Comparison of ENCODE assay signal across 17 cellular contexts in genomic region chr13:29006359-29006850, GRCh38.
DNase-seq lines count a peak whose midpoint lies in the region; ATAC-seq, FAIRE-seq and TF ChIP-seq lines count a peak whose summit lies in the region.
"Had no signal": no experiment of that assay in that cellular context is flagged by ENCODE, and none has a peak within 500 bp of the region (broad histone marks: within the 10 kb centered on the region; RNA-seq: fewer than 3 reads in every experiment).

No MANE protein-coding gene starts in this region.

- H3K9me3 ChIP-seq in right cardiac atrium (ENCODE audit: control insufficient read depth, low read length) (no peaks in the 10 kb centered on the region), H9 (ENCODE audit: control insufficient read depth, low read depth, low read length) (no peaks in the 10 kb centered on the region), H1 (ENCODE audit: insufficient read depth in 2 of 2, low read depth in 1 of 2, low read length in 1 of 2) (no peaks in the 10 kb centered on the region)
- H3K9me3 ChIP-seq: BLaER1 treated with 17β-estradiol and CSF1 and Interleukin-3, amounts not matched to agents 10 nM and 100 nM had no signal

- H3K27ac ChIP-seq in right cardiac atrium (ENCODE audit: low read length) (no peak overlapping the region), H9 (ENCODE audit: insufficient read length, low read depth, low read length) (no peak overlapping the region), H1 (ENCODE audit: low read depth, low read length) (no peak overlapping the region), mesendoderm (ENCODE audit: low read depth, low read length) (no peak overlapping the region)
- H3K27ac ChIP-seq: BLaER1 treated with 17β-estradiol and CSF1 and Interleukin-3, amounts not matched to agents 10 nM and 100 nM had no signal

- ATAC-seq in Right ventricle myocardium superior (ENCODE audit: poor library complexity) (peak; percentile 75), right cardiac atrium (no peak)
- ATAC-seq: CD8-positive, alpha-beta T cell had no signal

- H4K20me1 ChIP-seq in H9 (ENCODE audit: control insufficient read depth, insufficient read depth, insufficient read length) (no peaks in the 10 kb centered on the region), H1 (replicated peaks in 1 of 2; ENCODE audit: control insufficient read depth in 1 of 2, insufficient read depth in 2 of 2, low read length in 2 of 2) (no peaks in the 10 kb centered on the region)
- H4K20me1 ChIP-seq: BLaER1 treated with 17β-estradiol and CSF1 and Interleukin-3, amounts not matched to agents 10 nM and 100 nM had no signal

- no peaks in the 10 kb centered on the region for H3K4me1 ChIP-seq in right cardiac atrium (ENCODE audit: control insufficient read depth, insufficient read depth, low read length)
- H3K4me1 ChIP-seq in H9 (ENCODE audit: insufficient read depth, low read length), result no peaks in the 10 kb centered on the region
- H3K4me1 ChIP-seq in H1 (replicated peaks in 1 of 4; ENCODE audit: control insufficient read depth in 3 of 4, insufficient read depth in 4 of 4, low read length in 3 of 4), result no peaks in the 10 kb centered on the region
- peaks cover 7% of the 10 kb centered on the region for H3K4me1 ChIP-seq in mesendoderm (ENCODE audit: control insufficient read depth, low read depth, low read length)
- H3K4me1 ChIP-seq: BLaER1 treated with 17β-estradiol and CSF1 and Interleukin-3, amounts not matched to agents 10 nM and 100 nM had no signal

- no peaks in the 10 kb centered on the region for H3K79me1 ChIP-seq in H9 (ENCODE audit: insufficient read depth, low read depth, low read length, poor library complexity, severe bottlenecking)
- no peaks in the 10 kb centered on the region for H3K79me1 ChIP-seq in H1 (ENCODE audit: low read depth, low read length)
- H3K79me1 ChIP-seq in mesendoderm (ENCODE audit: low read length), result no peaks in the 10 kb centered on the region

- H3K4ac ChIP-seq in H9 (ENCODE audit: low read depth, low read length) (no peak overlapping the region), H1 (replicated peaks; ENCODE audit: insufficient read length, low read depth, low read length) (no peak overlapping the region), mesendoderm (ENCODE audit: low read depth, low read length) (no peak overlapping the region)

- TF ChIP-seq EP300 in H1 (IDR thresholded peaks at IDR 0.05; ENCODE audit: borderline replicate concordance in 1 of 2, low read depth in 2 of 2, low read length in 2 of 2), result no peak

- H3K79me2 ChIP-seq in H9 (ENCODE audit: insufficient read depth, low read length), result no peaks in the 10 kb centered on the region
- H3K79me2 ChIP-seq in H1 (ENCODE audit: control insufficient read depth in 1 of 2, insufficient read depth in 2 of 2, low read length in 2 of 2), result no peaks in the 10 kb centered on the region
- no peaks in the 10 kb centered on the region for H3K79me2 ChIP-seq in mesendoderm (ENCODE audit: control insufficient read depth, insufficient read depth, low read length)

- no peak overlapping the region for H4K5ac ChIP-seq in H9 (ENCODE audit: insufficient read length, low read depth, low read length)
- H4K5ac ChIP-seq in H1 (ENCODE audit: insufficient read length, low read depth, low read length), result no peak overlapping the region
- no peak overlapping the region for H4K5ac ChIP-seq in mesendoderm (ENCODE audit: low read length)

- H3K23ac ChIP-seq in H9 (ENCODE audit: insufficient read length, low read depth, low read length), result no peak overlapping the region
- no peak overlapping the region for H3K23ac ChIP-seq in H1 (ENCODE audit: insufficient read length)
- peak overlapping the region; percentile 33 for H3K23ac ChIP-seq in mesendoderm (ENCODE audit: low read length)

- H3K9ac ChIP-seq in H9 (ENCODE audit: extremely low read depth, insufficient read length, low read length) (no peak overlapping the region), H1 (replicated peaks in 1 of 4; ENCODE audit: extremely low read depth in 1 of 4, low read depth in 3 of 4, low read length in 3 of 4) (no peak overlapping the region), mesendoderm (ENCODE audit: low read length) (no peak overlapping the region)
- H3K9ac ChIP-seq: BLaER1 treated with 17β-estradiol and CSF1 and Interleukin-3, amounts not matched to agents 10 nM and 100 nM had no signal

- TF ChIP-seq RAD21 in H1 (IDR thresholded peaks at IDR 0.05 in 1 of 2, conservative IDR thresholded peaks at IDR 0.05 in 1 of 2; ENCODE audit: low read depth in 2 of 2, low read length in 2 of 2), result no peak

- CTCF ChIA-PET in H1 (lab: Charles Lee; ENCODE audit: partially characterized antibody), result no interaction called here

- no peaks in the 10 kb centered on the region for H3K36me3 Mint-ChIP-seq in H9 (ENCODE audit: insufficient read depth in 1 of 3, low read depth in 3 of 3)
- H3K36me3 Mint-ChIP-seq: CD8-positive, alpha-beta T cell had no signal

- H2BK15ac ChIP-seq in H9 (ENCODE audit: low read depth, low read length) (no peak overlapping the region), H1 (ENCODE audit: low read length) (no peak overlapping the region), mesendoderm (replicated peaks; ENCODE audit: low read depth) (no peak overlapping the region)

- H2AK5ac ChIP-seq in H9 (ENCODE audit: insufficient read length, low read length) (no peak overlapping the region), H1 (ENCODE audit: low read depth, low read length) (no peak overlapping the region), mesendoderm (ENCODE audit: low read length) (no peak overlapping the region)

- H3K9me3 Mint-ChIP-seq in H9, result no peaks in the 10 kb centered on the region
- H3K9me3 Mint-ChIP-seq: CD8-positive, alpha-beta T cell had no signal

- peaks cover 17 to 27% of the 10 kb centered on the region in 2 experiments for H3K4me1 Mint-ChIP-seq in H9
- H3K4me1 Mint-ChIP-seq: B cell had no signal

- H2AFZ ChIP-seq in H9 (ENCODE audit: low read length) (no peak overlapping the region), H1 (ENCODE audit: low read length) (0 out of 2 replicates have a peak overlapping the region, but pooled peaks have one; percentile 60)

- H3K4me2 ChIP-seq in H9 (ENCODE audit: insufficient read depth, insufficient read length, low read length) (no peak overlapping the region), H1 (ENCODE audit: insufficient read depth in 1 of 2, low read depth in 2 of 2, low read length in 2 of 2) (no peak overlapping the region), mesendoderm (ENCODE audit: low read length) (no peak overlapping the region)
- H3K4me2 ChIP-seq: BLaER1 treated with 17β-estradiol and CSF1 and Interleukin-3, amounts not matched to agents 10 nM and 100 nM had no signal

- no peak overlapping the region for H3T11ph ChIP-seq in H9 (ENCODE audit: low read length)

- intact Hi-C loops in Right ventricle myocardium superior (cut with DNase I), result no loop called here
- intact Hi-C loops in right cardiac atrium (cut with DNase I), result no loop called here

- no peak for FAIRE-seq in H1 (lab: Jason Lieb, UNC)

- TF ChIP-seq CTCF in H9 (conservative IDR thresholded peaks at IDR 0.05), result no peak
- TF ChIP-seq CTCF in H1 (IDR thresholded peaks at IDR 0.05; ENCODE audit: control extremely low read depth in 1 of 3, insufficient read depth in 1 of 3, low read depth in 1 of 3, low read length in 3 of 3), result no peak

- DNase-seq in Right ventricle myocardium superior (no peak), right cardiac atrium (no peak), H9 (no peak), H1 (ENCODE audit: low read depth in 1 of 2, low spot score in 2 of 2) (no peak), mesendoderm (peak; percentile 85), HuH-7.5 (ENCODE audit: low spot score) (no peak), Ammon's horn (ENCODE audit: low spot score) (no peak)
- DNase-seq in stimulated activated naive CD4-positive, alpha-beta T cell (lab: John Stamatoyannopoulos, UW), result no peak
- DNase-seq: 8988T; Calu3; CD8-positive, alpha-beta T cell; DMS79 treated with DMSO at 0.1 percent for 48 hours; GF-D8; HCEC 1CT; IMR-90 had no signal

- H3K14ac ChIP-seq in H9 (ENCODE audit: insufficient read depth, low read length), result no peak overlapping the region
- H3K14ac ChIP-seq in H1 (ENCODE audit: insufficient read length), result peak overlapping the region; percentile 69

- H3K56ac ChIP-seq in H9 (ENCODE audit: insufficient read length, low read depth, low read length) (no peak overlapping the region), H1 (replicated peaks; ENCODE audit: insufficient read length, low read depth, low read length) (no peak overlapping the region), mesendoderm (ENCODE audit: low read length) (no peak overlapping the region)

- no peak overlapping the region for H2BK120ac ChIP-seq in H9 (ENCODE audit: low read depth, low read length, poor library complexity, severe bottlenecking)
- no peak overlapping the region for H2BK120ac ChIP-seq in H1 (replicated peaks; ENCODE audit: low read depth, low read length)
- no peak overlapping the region for H2BK120ac ChIP-seq in mesendoderm (ENCODE audit: low read depth, low read length)

- H4K91ac ChIP-seq in H9 (ENCODE audit: insufficient read length, low read depth, low read length) (no peak overlapping the region), H1 (replicated peaks; ENCODE audit: insufficient read length, low read length) (no peak overlapping the region)

- H3K4me3 ChIP-seq in right cardiac atrium (ENCODE audit: low read length) (no peak overlapping the region), H1 (ENCODE audit: extremely low read depth in 1 of 4, insufficient read depth in 2 of 4, low read depth in 3 of 4, low read length in 4 of 4) (no peak overlapping the region), mesendoderm (ENCODE audit: low read length) (no peak overlapping the region)
- H3K4me3 ChIP-seq: BLaER1 treated with 17β-estradiol and CSF1 and Interleukin-3, amounts not matched to agents 10 nM and 100 nM had no signal

- POLR2A ChIA-PET in H1 (lab: Charles Lee; ENCODE audit: partially characterized antibody), result no interaction called here

- no peaks in the 10 kb centered on the region; the same call in 1 of the 2 replicates for H3K27me3 Mint-ChIP-seq in H9 (ENCODE audit: low read depth)

- no peak overlapping the region for H2BK20ac ChIP-seq in H9 (ENCODE audit: low read depth, low read length, poor library complexity, severe bottlenecking)
- H2BK20ac ChIP-seq in H1 (ENCODE audit: low read length), result no peak overlapping the region

- no peaks in the 10 kb centered on the region for H3K36me3 ChIP-seq in H1 (ENCODE audit: control insufficient read depth in 2 of 4, insufficient read depth in 4 of 4, low read length in 3 of 4)
- H3K36me3 ChIP-seq in mesendoderm (ENCODE audit: control insufficient read depth, insufficient read depth, low read length), result no peaks in the 10 kb centered on the region
- H3K36me3 ChIP-seq: BLaER1 treated with 17β-estradiol and CSF1 and Interleukin-3, amounts not matched to agents 10 nM and 100 nM had no signal

- H3K23me2 ChIP-seq in H9 (ENCODE audit: insufficient read length, low read depth, low read length, poor library complexity, severe bottlenecking), result no peaks in the 10 kb centered on the region
- no peaks in the 10 kb centered on the region for H3K23me2 ChIP-seq in H1 (ENCODE audit: low read depth, low read length)

- no peak overlapping the region for H2BK5ac ChIP-seq in H9 (ENCODE audit: insufficient read length, low read length)
- no peak overlapping the region for H2BK5ac ChIP-seq in H1 (ENCODE audit: low read depth, low read length)
- no peak overlapping the region for H2BK5ac ChIP-seq in mesendoderm (ENCODE audit: low read length)

- no peak for TF ChIP-seq POLR2A in H1 (IDR thresholded peaks at IDR 0.05; ENCODE audit: control extremely low read depth in 1 of 2, low read depth in 2 of 2, low read length in 2 of 2)

- H2BK12ac ChIP-seq in H9 (ENCODE audit: insufficient read length, low read depth, low read length) (no peak overlapping the region), H1 (ENCODE audit: low read depth, low read length) (no peak overlapping the region)

- no peak overlapping the region for H3K4me3 Mint-ChIP-seq in H9
- H3K4me3 Mint-ChIP-seq: B cell; CD8-positive, alpha-beta T cell had no signal

- 17% methylated on average over 2 of the region's 2 CpGs for WGBS in right cardiac atrium
- no CpG with 5 or more reads among the region's 2 CpGs for WGBS in H9 (ENCODE audit: extremely low coverage, insufficient read length, low lambda C conversion rate)
- WGBS in H1 (ENCODE audit: extremely low coverage in 1 of 2, insufficient coverage in 1 of 2, insufficient read length in 1 of 2, insufficient replicate concordance in 2 of 2, low coverage in 1 of 2, low lambda C conversion rate in 2 of 2, missing lambda C conversion rate in 1 of 2), 2 experiments, result 87% methylated on average over 2 of the region's 2 CpGs; no CpG with 5 or more reads in 1 of the 2 experiments
- WGBS in mesendoderm (ENCODE audit: extremely low coverage, insufficient coverage, low lambda C conversion rate), result no CpG with 5 or more reads among the region's 2 CpGs

- H3K27ac Mint-ChIP-seq in H9, result peak overlapping the region in 2 of 3 experiments; percentile 44 to 87; a peak in 2 of 7 replicates
- H3K27ac Mint-ChIP-seq: B cell; CD8-positive, alpha-beta T cell had no signal

- H3K27me3 ChIP-seq in right cardiac atrium (ENCODE audit: control insufficient read depth, insufficient read depth) (no peaks in the 10 kb centered on the region), H9 (ENCODE audit: insufficient read depth, low read length) (no peaks in the 10 kb centered on the region), H1 (replicated peaks in 1 of 4; ENCODE audit: control insufficient read depth in 3 of 4, extremely low read depth in 1 of 4, insufficient read depth in 3 of 4, low read length in 3 of 4) (no peaks in the 10 kb centered on the region), mesendoderm (ENCODE audit: insufficient read depth, low read length, poor library complexity) (no peaks in the 10 kb centered on the region)
- H3K27me3 ChIP-seq: BLaER1 treated with 17β-estradiol and CSF1 and Interleukin-3, amounts not matched to agents 10 nM and 100 nM had no signal

- H4K8ac ChIP-seq in H9 (replicated peaks; ENCODE audit: insufficient read length, low read depth, low read length) (no peak overlapping the region), H1 (ENCODE audit: extremely low read depth, insufficient read depth, low read length) (no peak overlapping the region), mesendoderm (ENCODE audit: low read depth, low read length) (no peak overlapping the region)

- H3K18ac ChIP-seq in H9 (ENCODE audit: insufficient read length, low read depth, low read length) (no peak overlapping the region), H1 (ENCODE audit: extremely low read depth, low read length) (no peak overlapping the region), mesendoderm (ENCODE audit: low read length) (no peak overlapping the region)
